In genomic region chr9:72476617-72477375, GRCh38 we compare ENCODE assay signal across 7 cellular contexts. TPM values are rescaled to one million over a fixed set of nuclear protein-coding genes. Genes with fewer than 3 reads are reported as not detected.
DNase-seq lines count a peak whose midpoint lies in the region; ATAC-seq and TF ChIP-seq lines count a peak whose summit lies in the region.

No MANE protein-coding gene starts in this region.

- H3K4me2 ChIP-seq in hepatocyte = peak overlapping the region; percentile 24

- peaks cover 51% of the 10 kb centered on the region for H3K4me1 Mint-ChIP-seq in nephron progenitor cell

- no peak for ATAC-seq in HG02970 (IDR thresholded peaks at IDR 0.05; ENCODE audit: low FRiP score, unreplicated experiment)

- H3K9me3 Mint-ChIP-seq in nephron progenitor cell = peaks cover 15% of the 10 kb centered on the region

- TF ChIP-seq CTCF in hepatocyte (IDR thresholded peaks at IDR 0.05; ENCODE audit: poor library complexity) (no peak), nephron progenitor cell (IDR thresholded peaks at IDR 0.05) (no peak)

- H3K27me3 Mint-ChIP-seq in nephron progenitor cell (ENCODE audit: low read depth, poor library complexity) = peaks cover 3% of the 10 kb centered on the region

- no peaks in the 10 kb centered on the region for H3K9me3 ChIP-seq in HUES48 (ENCODE audit: control insufficient read depth, insufficient read depth, low read length)
- H3K9me3 ChIP-seq in hepatocyte (ENCODE audit: low read depth) = no peaks in the 10 kb centered on the region

- peaks cover 11% of the 10 kb centered on the region for H3K4me1 ChIP-seq in HUES48 (ENCODE audit: control insufficient read depth, insufficient read depth, low read length)
- peaks cover 38% of the 10 kb centered on the region for H3K4me1 ChIP-seq in hepatocyte (ENCODE audit: insufficient read depth)

- no peak overlapping the region for H3K4me3 Mint-ChIP-seq in nephron progenitor cell

- H3K36me3 Mint-ChIP-seq in nephron progenitor cell (ENCODE audit: low read depth) = peaks cover 6% of the 10 kb centered on the region

- H3K27ac ChIP-seq in HUES48 (ENCODE audit: low read depth, low read length) = peak overlapping the region; percentile 86
- H3K27ac ChIP-seq in hepatocyte = peak overlapping the region; percentile 91

- H3K9me2 ChIP-seq in hepatocyte (replicated peaks; ENCODE audit: insufficient read depth) = no peaks in the 10 kb centered on the region

- H3K4me3 ChIP-seq in HUES48 (ENCODE audit: low read depth, low read length) = no peak overlapping the region
- H3K4me3 ChIP-seq in hepatocyte = no peak overlapping the region

- DNase-seq in activated CD4-positive, alpha-beta T cell treated with anti-CD3 and anti-CD28 coated beads, Interleukin-2, amount 50 U/mL, for 48 hours = peak; percentile 22 to 41
- peak; percentile 89 for DNase-seq in hepatocyte (ENCODE audit: low spot score)
- peak; percentile 9 for DNase-seq in stimulated activated CD8-positive, alpha-beta memory T cell treated with anti-CD3 and anti-CD28 coated beads, Interleukin-7, amount 100 ng/mL, for 24 hours (ENCODE audit: low read depth)
- no peak for DNase-seq in nephron progenitor cell
- no peak for DNase-seq in NCI-H2227 (lab: John Stamatoyannopoulos, UW; ENCODE audit: unreplicated experiment)

- H3K36me3 ChIP-seq in HUES48 (ENCODE audit: control insufficient read depth, insufficient read depth, low read length) = no peaks in the 10 kb centered on the region
- H3K36me3 ChIP-seq in hepatocyte (replicated peaks; ENCODE audit: insufficient read depth, low read depth) = no peaks in the 10 kb centered on the region

- 32% methylated on average over 2 of the region's 2 CpGs for WGBS in hepatocyte (ENCODE audit: low lambda C conversion rate, missing lambda C conversion rate)

- H4K20me1 ChIP-seq in hepatocyte (ENCODE audit: insufficient read depth, poor library complexity, severe bottlenecking) = no peaks in the 10 kb centered on the region

- H3K79me2 ChIP-seq in hepatocyte = no peaks in the 10 kb centered on the region

- H2AFZ ChIP-seq in hepatocyte = no peak overlapping the region

- H3K27me3 ChIP-seq in HUES48 (ENCODE audit: control insufficient read depth, insufficient read depth, low read length) (no peaks in the 10 kb centered on the region), hepatocyte (no peaks in the 10 kb centered on the region)

- H3K9ac ChIP-seq in HUES48 (ENCODE audit: low read depth, low read length) = no peak overlapping the region

- H3K27ac Mint-ChIP-seq in nephron progenitor cell = no peak overlapping the region

RNA-seq across cellular contexts. Expression of gene TMC1, which starts 44.6 kb away (rescaled TPM):
- total RNA-seq in hepatocyte = 0.20 TPM in 1 of 2 replicates, not detected in the other
- 0.23 TPM in 1 of 2 replicates, not detected in the other for polyA plus RNA-seq in hepatocyte

Comparison
In these comparisons a context has a peak if more than half of its experiments do, and no peak if none do; other contexts are left out.
1. DNase-seq: peak in activated CD4-positive, alpha-beta T cell treated with anti-CD3 and anti-CD28 coated beads, Interleukin-2, amount 50 U/mL, for 48 hours (2 of 2), hepatocyte (single experiment) and stimulated activated CD8-positive, alpha-beta memory T cell treated with anti-CD3 and anti-CD28 coated beads, Interleukin-7, amount 100 ng/mL, for 24 hours (single experiment); none in nephron progenitor cell (single experiment) and NCI-H2227 (single experiment).